ENCODE assay signal across 11 cellular contexts in the genomic region with DNA sequence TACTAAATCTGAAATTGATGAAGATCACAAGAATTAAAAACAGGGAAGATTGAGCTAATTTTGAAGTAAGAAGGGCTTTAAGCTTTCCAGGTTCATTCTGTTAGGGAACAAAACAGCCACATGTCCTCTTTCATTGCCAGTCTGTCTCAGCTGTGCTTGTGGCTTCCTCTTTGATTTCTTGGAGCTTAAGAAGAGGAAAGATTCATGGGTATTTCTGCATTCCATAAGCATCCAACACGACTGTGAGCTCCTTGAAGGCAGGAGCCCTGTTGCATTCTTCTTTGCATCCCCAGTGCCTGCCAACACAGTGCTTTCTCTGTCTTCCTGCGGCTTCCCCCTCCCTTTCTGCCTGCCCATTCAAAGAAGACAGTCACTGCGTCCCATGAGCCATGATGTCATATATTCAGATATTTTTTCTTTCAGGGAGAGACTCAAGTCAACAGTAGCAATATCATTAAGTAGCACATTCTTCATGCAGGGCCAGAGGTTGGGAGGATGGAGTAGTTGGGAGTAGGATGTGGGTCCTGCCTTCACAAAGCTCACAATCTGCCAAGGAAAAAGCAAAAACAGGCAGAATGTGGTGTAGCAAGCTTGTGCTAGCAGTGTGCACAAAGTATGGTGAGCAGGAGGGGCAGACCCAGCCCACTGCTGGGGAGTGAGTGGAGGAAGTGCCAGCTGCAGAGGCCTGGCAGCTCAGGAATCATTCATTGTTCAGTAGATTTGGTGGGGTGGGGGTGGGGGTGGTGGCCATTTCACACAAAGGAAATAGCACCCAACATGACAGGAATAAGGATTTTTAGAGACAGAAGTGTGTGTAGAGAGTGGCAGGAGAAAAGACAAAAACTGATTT.
A peak's percentile ranks its signal among the peaks of the same experiment; 100 is the strongest.
DNase-seq lines count a peak whose midpoint lies in the region; ATAC-seq and TF ChIP-seq lines count a peak whose summit lies in the region.
"Had no signal": no experiment of that assay in that cellular context is flagged by ENCODE, and none has a peak within 500 bp of the region (broad histone marks: within the 10 kb centered on the region; RNA-seq: fewer than 3 reads in every experiment).

No MANE protein-coding gene starts in this region.

- intact Hi-C loops in esophagus squamous epithelium (cut with DNase I) = no loop called here
- intact Hi-C loops in psoas muscle (cut with DNase I) = loop anchor here in 1 of 2 donors (5.0 kb wide), 1 partner anchor 40 kb away; no protein-coding TSS in a partner anchor

- no peaks in the 10 kb centered on the region for H3K27me3 ChIP-seq in esophagus squamous epithelium
- H3K27me3 ChIP-seq in psoas muscle (ENCODE audit: insufficient read depth in 3 of 3, low read length in 2 of 3) = no peaks in the 10 kb centered on the region

- ATAC-seq in psoas muscle = peak in 1 of 4 donors; percentile 30
- no peak for ATAC-seq in HG03108 (IDR thresholded peaks at IDR 0.05; ENCODE audit: unreplicated experiment)

- H3K27ac ChIP-seq in esophagus squamous epithelium (peak overlapping the region in 3 of 4 donors; percentile 51 to 71 (median 56)), psoas muscle (peak overlapping the region; percentile 84)

- no peaks in the 10 kb centered on the region for H3K9me3 ChIP-seq in esophagus squamous epithelium
- H3K9me3 ChIP-seq in psoas muscle = no peaks in the 10 kb centered on the region

- H3K4me1 ChIP-seq in esophagus squamous epithelium (peaks cover 9 to 66% (median 35%) of the 10 kb centered on the region in 3 donors), psoas muscle (peaks cover 67% of the 10 kb centered on the region)

- H3K4me3 ChIP-seq in esophagus squamous epithelium = no peak overlapping the region
- peak overlapping the region; percentile 39 for H3K4me3 ChIP-seq in psoas muscle

- no peaks in the 10 kb centered on the region for H3K36me3 ChIP-seq in esophagus squamous epithelium
- H3K36me3 ChIP-seq in psoas muscle (ENCODE audit: insufficient read depth in 1 of 2, low read depth in 1 of 2) = no peaks in the 10 kb centered on the region

- WGBS in esophagus squamous epithelium, 2 donors = 57 to 61% methylated on average over 3 of the region's 3 CpGs
- 44 to 59% (median 45%) methylated on average over 3 of the region's 3 CpGs for WGBS in psoas muscle, 3 donors

- DNase-seq in NCI-H2081 (lab: John Stamatoyannopoulos, UW) = peak; percentile 44 to 78
- no peak for DNase-seq in NCI-H2081 treated with DMSO at 0.1 percent for 48 hours (lab: John Stamatoyannopoulos, UW)
- DNase-seq in NCI-H2227 treated with DMSO at 0.1 percent for 48 hours (lab: John Stamatoyannopoulos, UW) = peak; percentile 39
- no peak for DNase-seq in esophagus squamous epithelium (lab: John Stamatoyannopoulos, UW)
- no peak for DNase-seq in psoas muscle
- no peak for DNase-seq in activated naive CD4-positive, alpha-beta T cell treated with Interleukin-2 at 50 U/mL for 16 hours
- no peak for DNase-seq in activated CD4-positive, alpha-beta T cell treated with anti-CD3 and anti-CD28 coated beads for 4 hours
- DNase-seq: activated naive CD8-positive, alpha-beta T cell treated with anti-CD3 and anti-CD28 coated beads for 36 hours; effector CD4-positive, alpha-beta T cell; midbrain had no signal

- TF ChIP-seq CTCF in esophagus squamous epithelium (IDR thresholded peaks at IDR 0.05) = no peak
- no peak for TF ChIP-seq CTCF in psoas muscle (IDR thresholded peaks at IDR 0.05)

- TF ChIP-seq POLR2A in esophagus squamous epithelium (IDR thresholded peaks at IDR 0.05) = no peak

Comparison
In these comparisons a context has a peak if more than half of its experiments do, and no peak if none do; other contexts are left out.
1. DNase-seq: peak in NCI-H2081 (2 of 2) and NCI-H2227 treated with DMSO at 0.1 percent for 48 hours (single experiment); none in NCI-H2081 treated with DMSO at 0.1 percent for 48 hours (single experiment), esophagus squamous epithelium (single experiment), psoas muscle (0 of 2), activated naive CD4-positive, alpha-beta T cell treated with Interleukin-2 at 50 U/mL for 16 hours (single experiment) and activated CD4-positive, alpha-beta T cell treated with anti-CD3 and anti-CD28 coated beads for 4 hours (0 of 2).